24 cellular contexts compared by ENCODE assay signal in genomic region chr2:229462144-229462543, GRCh38.
DNase-seq lines count a peak whose midpoint lies in the region; ATAC-seq, FAIRE-seq and TF ChIP-seq lines count a peak whose summit lies in the region.
"Had no signal": no experiment of that assay in that cellular context is flagged by ENCODE, and none has a peak within 500 bp of the region (broad histone marks: within the 10 kb centered on the region; RNA-seq: fewer than 3 reads in every experiment).

No MANE protein-coding gene starts in this region.

- no peaks in the 10 kb centered on the region for H3K9me1 ChIP-seq in IMR-90 (ENCODE audit: insufficient read depth, low read length)

- TF ChIP-seq RAD21 in HepG2 (CRISPR knock-in tag; IDR thresholded peaks at IDR 0.05) (no peak), IMR-90 (IDR thresholded peaks at IDR 0.05; ENCODE audit: low read length) (no peak), neural cell (conservative IDR thresholded peaks at IDR 0.05) (no peak)

- H3K9me3 ChIP-seq in HepG2 (ENCODE audit: low read length) (no peaks in the 10 kb centered on the region), right lobe of liver (no peaks in the 10 kb centered on the region), IMR-90 (ENCODE audit: control insufficient read depth, insufficient read depth, low read length) (0 out of 2 replicates have a peak, but pooled peaks cover 1% of the 10 kb centered on the region), neural cell (ENCODE audit: low read length) (no peaks in the 10 kb centered on the region)
- H3K9me3 ChIP-seq: Caco-2 had no signal

- intact Hi-C loops in HepG2 (cut with micrococcal nuclease; ENCODE audit: unreplicated experiment) (no loop called here), right lobe of liver (cut with DNase I) (no loop called here), IMR-90 (cut with micrococcal nuclease) (no loop called here)

- no peak overlapping the region for H3K18ac ChIP-seq in IMR-90 (ENCODE audit: low read depth, low read length)

- H4K8ac ChIP-seq in IMR-90 (ENCODE audit: low read depth in 2 of 2, low read length in 2 of 2), result no peak overlapping the region

- no TSS peak for BruUV-seq in HepG2 (replicated peaks; lab: Mats Ljungman, UMichigan)
- BruUV-seq in IMR-90 (replicated peaks; lab: Mats Ljungman, UMichigan), result no TSS peak

- no peak overlapping the region for H3K27ac ChIP-seq in HepG2 (ENCODE audit: extremely low read length, insufficient read depth, low read length)
- H3K27ac ChIP-seq in right lobe of liver, result no peak overlapping the region
- no peak overlapping the region for H3K27ac ChIP-seq in IMR-90 (ENCODE audit: insufficient read depth, low read length)
- no peak overlapping the region for H3K27ac ChIP-seq in neural cell (ENCODE audit: low read length)
- H3K27ac ChIP-seq: 22Rv1; BLaER1 treated with 17β-estradiol and CSF1 and Interleukin-3, amounts not matched to agents 10 nM and 100 nM; C4-2B had no signal

- dilution Hi-C loops in IMR-90 (cut with HindIII; ENCODE audit: low sequenced_read_pairs, unreplicated experiment), result no loop called here

- no peak overlapping the region for H4K5ac ChIP-seq in IMR-90 (ENCODE audit: low read depth, low read length)

- in situ Hi-C loops in HepG2 (cut with HindIII; ENCODE audit: extremely low pct_ligation_motif_present, low pct_unique_long_range_greater_than_20kb) (no loop called here), IMR-90 (cut with MboI; ENCODE audit: low sequenced_read_pairs) (no loop called here)

- H2BK120ac ChIP-seq in IMR-90 (ENCODE audit: low read depth, low read length), result no peak overlapping the region

- H3K36me3 ChIP-seq in HepG2 (replicated peaks in 1 of 2; ENCODE audit: control insufficient read depth in 1 of 2, insufficient read depth in 2 of 2, low read length in 2 of 2) (no peaks in the 10 kb centered on the region), right lobe of liver (no peaks in the 10 kb centered on the region), IMR-90 (ENCODE audit: control insufficient read depth, insufficient read depth, low read length) (no peaks in the 10 kb centered on the region), neural cell (ENCODE audit: insufficient read depth, low read length) (no peaks in the 10 kb centered on the region)
- H3K36me3 ChIP-seq: BLaER1 treated with 17β-estradiol and CSF1 and Interleukin-3, amounts not matched to agents 10 nM and 100 nM had no signal

- CTCF ChIA-PET in HepG2 (lab: Yijun Ruan, JAX; ENCODE audit: low intra/inter-chr PET ratio, low total read pairs), result no interaction called here
- CTCF ChIA-PET in IMR-90 (lab: Yijun Ruan, JAX), result no interaction called here

- H4K20me1 ChIP-seq in HepG2 (ENCODE audit: insufficient read depth, low read length) (no peaks in the 10 kb centered on the region), IMR-90 (ENCODE audit: insufficient read depth, low read length) (no peaks in the 10 kb centered on the region), neural cell (ENCODE audit: insufficient read depth) (no peaks in the 10 kb centered on the region)
- H4K20me1 ChIP-seq: BLaER1 treated with 17β-estradiol and CSF1 and Interleukin-3, amounts not matched to agents 10 nM and 100 nM had no signal

- no peak for ATAC-seq in HepG2
- ATAC-seq in right lobe of liver, result no peak
- ATAC-seq in IMR-90 (ENCODE audit: low read depth), result no peak
- ATAC-seq: CD8-positive, alpha-beta T cell; GM12878 had no signal

- H3K4me2 ChIP-seq in HepG2 (ENCODE audit: low read depth, low read length) (no peak overlapping the region), IMR-90 (ENCODE audit: low read depth, low read length) (no peak overlapping the region), neural cell (ENCODE audit: low read length) (no peak overlapping the region)
- H3K4me2 ChIP-seq: BLaER1 treated with 17β-estradiol and CSF1 and Interleukin-3, amounts not matched to agents 10 nM and 100 nM had no signal

- no peak overlapping the region for H4K91ac ChIP-seq in IMR-90 (ENCODE audit: insufficient read depth, low read depth, low read length)

- H3K4ac ChIP-seq in IMR-90 (ENCODE audit: low read depth, low read length), result no peak overlapping the region

- no peak for FAIRE-seq in HepG2 (lab: Jason Lieb, UNC)
- FAIRE-seq: GM12878, GM12892, GM18507 had no signal

- H3K9ac ChIP-seq in HepG2 (ENCODE audit: insufficient read depth, low read depth, low read length) (no peak overlapping the region), IMR-90 (ENCODE audit: low read depth, low read length) (no peak overlapping the region), neural cell (ENCODE audit: low read length) (no peak overlapping the region)
- H3K9ac ChIP-seq: BLaER1 treated with 17β-estradiol and CSF1 and Interleukin-3, amounts not matched to agents 10 nM and 100 nM had no signal

- H3F3A ChIP-seq in neural cell (ENCODE audit: insufficient read depth, low read length, poor library complexity, severe bottlenecking), result no peaks in the 10 kb centered on the region

- no peak overlapping the region for H2BK20ac ChIP-seq in IMR-90 (ENCODE audit: low read depth, low read length)

- H3K79me1 ChIP-seq in IMR-90 (ENCODE audit: low read depth in 1 of 2, low read length in 2 of 2), result no peaks in the 10 kb centered on the region

- no peak overlapping the region for H2BK5ac ChIP-seq in IMR-90 (ENCODE audit: low read depth, low read length, poor library complexity, severe bottlenecking)

- no peak overlapping the region for H3K56ac ChIP-seq in IMR-90 (ENCODE audit: extremely low read depth, insufficient read depth, low read length)

- H3K14ac ChIP-seq in IMR-90 (replicated peaks; ENCODE audit: low read depth, low read length), result no peak overlapping the region

- H2AFZ ChIP-seq in HepG2 (ENCODE audit: low read length), result no peak overlapping the region
- no peak overlapping the region for H2AFZ ChIP-seq in IMR-90 (replicated peaks; ENCODE audit: low read length, poor library complexity)
- no peak overlapping the region for H2AFZ ChIP-seq in neural cell (ENCODE audit: low read depth, low read length)

- TF ChIP-seq EP300 in HepG2 (IDR thresholded peaks at IDR 0.05; ENCODE audit: low read depth in 2 of 2, low read length in 2 of 2) (no peak), HepG2 (CRISPR knock-in tag; IDR thresholded peaks at IDR 0.05; ENCODE audit: borderline replicate concordance) (no peak), neural cell (conservative IDR thresholded peaks at IDR 0.05; ENCODE audit: poor library complexity, severe bottlenecking) (peak; percentile 65)

- DNase-seq in HepG2 (ENCODE audit: low spot score), result no peak
- DNase-seq in right lobe of liver, result no peak
- no peak for DNase-seq in IMR-90
- no peak for DNase-seq in NCI-H2107 (lab: John Stamatoyannopoulos, UW)
- DNase-seq in HCEC 1CT, result no peak
- DNase-seq: AML-193; Caco-2; Calu3; CD4-positive, alpha-beta T cell; CD8-positive, alpha-beta T cell; DMS 273 treated with DMSO at 0.1 percent for 48 hours; DMS153; DMS53; DMS79; DND-41; EL; GDM1 had no signal

- no peaks in the 10 kb centered on the region for H3K4me1 ChIP-seq in HepG2 (ENCODE audit: insufficient read depth, low read length)
- no peaks in the 10 kb centered on the region for H3K4me1 ChIP-seq in right lobe of liver
- no peaks in the 10 kb centered on the region for H3K4me1 ChIP-seq in IMR-90 (ENCODE audit: control insufficient read depth, insufficient read depth, low read length)
- H3K4me1 ChIP-seq: BLaER1 treated with 17β-estradiol and CSF1 and Interleukin-3, amounts not matched to agents 10 nM and 100 nM; Caco-2 had no signal

- no peak overlapping the region for H2AK5ac ChIP-seq in IMR-90 (ENCODE audit: low read depth, low read length)

- POLR2A ChIA-PET in HepG2 (lab: Yijun Ruan, JAX), result no interaction called here
- POLR2A ChIA-PET in IMR-90 (lab: Charles Lee; ENCODE audit: unreplicated experiment), result no interaction called here

- H3K4me3 ChIP-seq in HepG2 (replicated peaks in 1 of 3; ENCODE audit: insufficient read depth in 1 of 3, low read depth in 2 of 3, low read length in 3 of 3) (no peak overlapping the region), right lobe of liver (no peak overlapping the region), IMR-90 (ENCODE audit: insufficient read depth, low read depth, low read length) (no peak overlapping the region), neural cell (ENCODE audit: low read length) (no peak overlapping the region)
- H3K4me3 ChIP-seq: BLaER1 treated with 17β-estradiol and CSF1 and Interleukin-3, amounts not matched to agents 10 nM and 100 nM; GM12878 had no signal

- no peak overlapping the region for H2BK15ac ChIP-seq in IMR-90 (ENCODE audit: low read depth, low read length)

- H3K27me3 ChIP-seq in HepG2 (ENCODE audit: control insufficient read depth in 1 of 2, insufficient read depth in 2 of 2, low read length in 2 of 2), result 0 out of 5 replicates have a peak, but pooled peaks cover 0 to 9% of the 10 kb centered on the region in 2 experiments
- no peaks in the 10 kb centered on the region for H3K27me3 ChIP-seq in right lobe of liver
- no peaks in the 10 kb centered on the region for H3K27me3 ChIP-seq in IMR-90 (ENCODE audit: control insufficient read depth, insufficient read depth, low read length)
- H3K27me3 ChIP-seq in neural cell (ENCODE audit: insufficient read depth, low read depth, low read length), result no peaks in the 10 kb centered on the region
- H3K27me3 ChIP-seq: BLaER1 treated with 17β-estradiol and CSF1 and Interleukin-3, amounts not matched to agents 10 nM and 100 nM had no signal

- no peaks in the 10 kb centered on the region for H3K9me2 ChIP-seq in neural cell (ENCODE audit: insufficient read depth, low read length)

- TF ChIP-seq POLR2A in HepG2 (IDR thresholded peaks at IDR 0.05; ENCODE audit: insufficient read depth in 1 of 2, low read depth in 2 of 2, low read length in 2 of 2) (no peak), right lobe of liver (IDR thresholded peaks at IDR 0.05) (no peak), IMR-90 (IDR thresholded peaks at IDR 0.05; ENCODE audit: low read depth, low read length) (no peak)

- H3K23ac ChIP-seq in IMR-90 (ENCODE audit: low read depth, low read length), result no peak overlapping the region

- TF ChIP-seq CTCF in HepG2 (CRISPR knock-in tag; IDR thresholded peaks at IDR 0.05) (no peak), right lobe of liver (IDR thresholded peaks at IDR 0.05) (no peak), IMR-90 (conservative IDR thresholded peaks at IDR 0.05; ENCODE audit: low read depth, low read length) (no peak), neural cell (IDR thresholded peaks at IDR 0.05; ENCODE audit: poor library complexity, severe bottlenecking) (no peak)

- H2AK9ac ChIP-seq in IMR-90 (replicated peaks; ENCODE audit: low read depth, low read length, poor library complexity), result no peak overlapping the region

- H3K79me2 ChIP-seq in HepG2 (ENCODE audit: insufficient read depth, low read length), result no peaks in the 10 kb centered on the region
- H3K79me2 ChIP-seq in neural cell (replicated peaks; ENCODE audit: insufficient read depth, low read length), result no peaks in the 10 kb centered on the region

TF ChIP-seq in HepG2, 621 proteins besides CTCF, POLR2A, EP300 and RAD21 (continues in another document):
- TF ChIP-seq HDAC2 (CRISPR knock-in tag; IDR thresholded peaks at IDR 0.05) (no peak), SAFB2 (CRISPR knock-in tag; IDR thresholded peaks at IDR 0.05; ENCODE audit: borderline replicate concordance, low read depth) (no peak)

TF ChIP-seq in IMR-90, 13 proteins besides CTCF, POLR2A, EP300 and RAD21 (continues in another document):
- no peak for TF ChIP-seq MXI1 (IDR thresholded peaks at IDR 0.05; ENCODE audit: borderline replicate concordance, low read depth, low read length)

TF ChIP-seq in neural cell, 6 proteins besides CTCF, POLR2A, EP300 and RAD21 (continues in another document):
- peak; percentile 17 for TF ChIP-seq POLR2AphosphoS5 (IDR thresholded peaks at IDR 0.05)
